1 cellular context compared by ENCODE assay signal in the genomic region with DNA sequence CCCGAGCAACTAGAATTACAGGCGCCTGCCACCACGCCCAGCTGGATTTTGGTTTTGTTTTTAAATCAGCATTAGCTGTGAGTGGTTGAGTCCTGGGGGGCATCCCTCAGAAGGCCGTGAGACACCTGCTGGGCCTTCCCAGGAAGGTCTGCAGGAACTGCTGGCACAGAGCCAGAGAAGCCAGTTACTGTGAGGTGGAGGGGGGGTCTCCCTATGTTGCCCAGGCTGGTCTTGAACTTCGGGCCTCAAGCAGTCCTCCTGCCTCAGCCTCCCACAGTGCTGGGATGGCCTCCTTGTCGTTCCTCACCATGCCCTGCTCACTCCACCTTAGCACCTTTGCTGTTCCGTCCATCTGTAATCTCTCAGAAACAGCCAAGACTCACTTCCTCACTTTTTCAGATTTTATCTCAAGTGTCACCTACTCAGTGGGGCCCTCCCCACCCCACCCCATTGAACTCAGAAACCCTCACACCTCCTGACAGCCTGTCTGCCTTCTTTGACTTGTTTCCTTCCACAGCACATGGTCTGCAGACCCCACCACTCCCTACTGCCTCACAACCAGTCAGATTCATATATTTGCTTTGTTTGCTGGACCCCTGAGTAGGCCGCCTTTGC.
A peak's percentile ranks its signal among the peaks of the same experiment; 100 is the strongest.
TF ChIP-seq lines count a peak whose summit lies in the region.

No MANE protein-coding gene starts in this region.

TF ChIP-seq in K562, 482 proteins besides CTCF, POLR2A, EP300 and RAD21 (continued from another document and continues in another):
- TF ChIP-seq E2F6 (IDR thresholded peaks at IDR 0.05; ENCODE audit: borderline replicate concordance in 1 of 2, extremely low read depth in 1 of 2, insufficient read depth in 1 of 2, insufficient read length in 1 of 2, low read depth in 1 of 2, low read length in 1 of 2, poor library complexity in 1 of 2, severe bottlenecking in 1 of 2) (peak in 1 of 2 experiments; percentile 72), RBM34 (IDR thresholded peaks at IDR 0.05; ENCODE audit: borderline replicate concordance, insufficient read depth, low read length) (no peak), RNF219 (CRISPR knock-in tag; IDR thresholded peaks at IDR 0.05) (no peak), THAP12 (CRISPR knock-in tag; IDR thresholded peaks at IDR 0.05) (no peak), PHTF2 (CRISPR knock-in tag; IDR thresholded peaks at IDR 0.05) (no peak), IRF1 (CRISPR knock-in tag; IDR thresholded peaks at IDR 0.05; ENCODE audit: borderline replicate concordance) (no peak), KAT7 (CRISPR knock-in tag; IDR thresholded peaks at IDR 0.05; ENCODE audit: borderline replicate concordance) (no peak), ZNF75A (CRISPR knock-in tag; IDR thresholded peaks at IDR 0.05) (no peak), ZNF79 (CRISPR knock-in tag; IDR thresholded peaks at IDR 0.05; ENCODE audit: low read depth) (no peak), L3MBTL2 (IDR thresholded peaks at IDR 0.05) (peak; percentile 96), PHB (CRISPR knock-in tag; IDR thresholded peaks at IDR 0.05) (no peak), ZNF253 (CRISPR knock-in tag; conservative IDR thresholded peaks at IDR 0.05) (no peak), ZBTB7A (IDR thresholded peaks at IDR 0.05; ENCODE audit: borderline replicate concordance, control insufficient read depth, low read depth, low read length) (peak; percentile 56; the same call in 1 of the 2 replicates), BACH1 (tag; IDR thresholded peaks at IDR 0.05) (no peak), MTA3 (IDR thresholded peaks at IDR 0.05; ENCODE audit: borderline replicate concordance) (0 out of 2 replicates have a peak, but pooled peaks have one; percentile 53), ILF3 (IDR thresholded peaks at IDR 0.05; ENCODE audit: borderline replicate concordance) (no peak), NR3C1 (CRISPR knock-in tag; IDR thresholded peaks at IDR 0.05) (no peak), ZNF740 (CRISPR knock-in tag; IDR thresholded peaks at IDR 0.05) (peak; percentile 46; the same call in 1 of the 2 replicates), ZNF740 (tag; IDR thresholded peaks at IDR 0.05) (0 out of 4 replicates have a peak, but pooled peaks of 1 of the 2 experiments have one; percentile 18), SLC30A9 (CRISPR knock-in tag; IDR thresholded peaks at IDR 0.05) (no peak), SRSF9 (IDR thresholded peaks at IDR 0.05; ENCODE audit: borderline replicate concordance, low read depth, low read length) (no peak), ATF1 (CRISPR knock-in tag; IDR thresholded peaks at IDR 0.05) (no peak), ATF1 (tag; IDR thresholded peaks at IDR 0.05) (0 out of 2 replicates have a peak, but pooled peaks have one; percentile 24), SMC3 (conservative IDR thresholded peaks at IDR 0.05; ENCODE audit: insufficient read depth, low read depth, low read length) (no peak), MAFF (IDR thresholded peaks at IDR 0.05; ENCODE audit: low read length) (no peak), ZNF23 (CRISPR knock-in tag; IDR thresholded peaks at IDR 0.05) (no peak), VEZF1 (CRISPR knock-in tag; IDR thresholded peaks at IDR 0.05) (peak; percentile 72), GTF2A2 (tag; IDR thresholded peaks at IDR 0.05) (no peak), ZNF24 (IDR thresholded peaks at IDR 0.05) (peak; percentile 37; the same call in 1 of the 2 replicates), CBX2 (IDR thresholded peaks at IDR 0.05; ENCODE audit: insufficient read depth, low read length, poor library complexity, severe bottlenecking) (no peak), FOXA3 (CRISPR knock-in tag; conservative IDR thresholded peaks at IDR 0.05 in 1 of 2, IDR thresholded peaks at IDR 0.05 in 1 of 2) (no peak), BRD4 (IDR thresholded peaks at IDR 0.05) (no peak), POLR2AphosphoS2 (IDR thresholded peaks at IDR 0.05; ENCODE audit: low read length) (no peak), POLR3A (IDR thresholded peaks at IDR 0.05; ENCODE audit: borderline replicate concordance, extremely low read depth, insufficient read depth, insufficient read length) (no peak), CXXC5 (CRISPR knock-in tag; IDR thresholded peaks at IDR 0.05) (peak; percentile 76), HEY1 (CRISPR knock-in tag; IDR thresholded peaks at IDR 0.05; ENCODE audit: borderline replicate concordance) (no peak), ZNF217 (CRISPR knock-in tag; IDR thresholded peaks at IDR 0.05) (no peak), NKRF (IDR thresholded peaks at IDR 0.05; ENCODE audit: borderline replicate concordance) (no peak), SREBF1 (IDR thresholded peaks at IDR 0.05; ENCODE audit: borderline replicate concordance, low read depth, low read length) (no peak), TBP (optimal IDR thresholded peaks at IDR 0.05; ENCODE audit: low read depth, low read length) (no peak)
- TF ChIP-seq, protein P1, sequence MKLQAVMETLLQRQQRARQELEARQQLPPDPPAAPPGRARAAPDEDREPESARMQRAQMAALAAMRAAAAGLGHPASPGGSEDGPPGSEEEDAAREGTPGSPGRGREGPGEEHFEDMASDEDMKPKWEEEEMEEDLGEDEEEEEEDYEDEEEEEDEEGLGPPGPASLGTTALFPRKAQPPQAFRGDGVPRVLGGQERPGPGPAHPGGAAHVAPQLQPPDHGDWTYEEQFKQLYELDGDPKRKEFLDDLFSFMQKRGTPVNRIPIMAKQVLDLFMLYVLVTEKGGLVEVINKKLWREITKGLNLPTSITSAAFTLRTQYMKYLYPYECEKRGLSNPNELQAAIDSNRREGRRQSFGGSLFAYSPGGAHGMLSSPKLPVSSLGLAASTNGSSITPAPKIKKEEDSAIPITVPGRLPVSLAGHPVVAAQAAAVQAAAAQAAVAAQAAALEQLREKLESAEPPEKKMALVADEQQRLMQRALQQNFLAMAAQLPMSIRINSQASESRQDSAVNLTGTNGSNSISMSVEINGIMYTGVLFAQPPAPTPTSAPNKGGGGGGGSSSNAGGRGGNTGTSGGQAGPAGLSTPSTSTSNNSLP (IDR thresholded peaks at IDR 0.05; ENCODE audit: borderline replicate concordance, low read depth, low read length) = no peak
- TF ChIP-seq, protein P2, sequence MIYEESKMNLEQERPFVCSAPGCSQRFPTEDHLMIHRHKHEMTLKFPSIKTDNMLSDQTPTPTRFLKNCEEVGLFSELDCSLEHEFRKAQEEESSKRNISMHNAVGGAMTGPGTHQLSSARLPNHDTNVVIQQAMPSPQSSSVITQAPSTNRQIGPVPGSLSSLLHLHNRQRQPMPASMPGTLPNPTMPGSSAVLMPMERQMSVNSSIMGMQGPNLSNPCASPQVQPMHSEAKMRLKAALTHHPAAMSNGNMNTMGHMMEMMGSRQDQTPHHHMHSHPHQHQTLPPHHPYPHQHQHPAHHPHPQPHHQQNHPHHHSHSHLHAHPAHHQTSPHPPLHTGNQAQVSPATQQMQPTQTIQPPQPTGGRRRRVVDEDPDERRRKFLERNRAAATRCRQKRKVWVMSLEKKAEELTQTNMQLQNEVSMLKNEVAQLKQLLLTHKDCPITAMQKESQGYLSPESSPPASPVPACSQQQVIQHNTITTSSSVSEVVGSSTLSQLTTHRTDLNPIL (CRISPR knock-in tag; IDR thresholded peaks at IDR 0.05) = no peak
- TF ChIP-seq, protein P3, sequence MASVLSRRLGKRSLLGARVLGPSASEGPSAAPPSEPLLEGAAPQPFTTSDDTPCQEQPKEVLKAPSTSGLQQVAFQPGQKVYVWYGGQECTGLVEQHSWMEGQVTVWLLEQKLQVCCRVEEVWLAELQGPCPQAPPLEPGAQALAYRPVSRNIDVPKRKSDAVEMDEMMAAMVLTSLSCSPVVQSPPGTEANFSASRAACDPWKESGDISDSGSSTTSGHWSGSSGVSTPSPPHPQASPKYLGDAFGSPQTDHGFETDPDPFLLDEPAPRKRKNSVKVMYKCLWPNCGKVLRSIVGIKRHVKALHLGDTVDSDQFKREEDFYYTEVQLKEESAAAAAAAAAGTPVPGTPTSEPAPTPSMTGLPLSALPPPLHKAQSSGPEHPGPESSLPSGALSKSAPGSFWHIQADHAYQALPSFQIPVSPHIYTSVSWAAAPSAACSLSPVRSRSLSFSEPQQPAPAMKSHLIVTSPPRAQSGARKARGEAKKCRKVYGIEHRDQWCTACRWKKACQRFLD (CRISPR knock-in tag; IDR thresholded peaks at IDR 0.05) = no peak
